ENCODE assay signal across 11 cellular contexts in genomic region chr2:239398536-239398935, GRCh38. TPM values are rescaled to one million over a fixed set of nuclear protein-coding genes. Genes with fewer than 3 reads are reported as not detected.
DNase-seq lines count a peak whose midpoint lies in the region; ATAC-seq and TF ChIP-seq lines count a peak whose summit lies in the region.
"Had no signal": no experiment of that assay in that cellular context is flagged by ENCODE, and none has a peak within 500 bp of the region (broad histone marks: within the 10 kb centered on the region; RNA-seq: fewer than 3 reads in every experiment).

No MANE protein-coding gene starts in this region.

- peaks cover 5% of the 10 kb centered on the region for H3K36me3 Mint-ChIP-seq in activated CD4-positive, alpha-beta memory T cell treated with anti-CD3 and anti-CD28 coated beads for 36 hours
- no peaks in the 10 kb centered on the region for H3K36me3 Mint-ChIP-seq in mesothelial cell of epicardium

- POLR2A ChIA-PET in activated CD4-positive, alpha-beta memory T cell treated with anti-CD3 and anti-CD28 coated beads for 36 hours (lab: Charles Lee), result interaction anchor here (0.6 to 3.2 kb wide), 3 partner anchors 17 to 500 kb away, joined by 3 to 19 read pairs (median 4); no protein-coding TSS in a partner anchor

- no peaks in the 10 kb centered on the region for H3K9me3 Mint-ChIP-seq in activated CD4-positive, alpha-beta memory T cell treated with anti-CD3 and anti-CD28 coated beads for 36 hours
- H3K9me3 Mint-ChIP-seq in mesothelial cell of epicardium, result peaks cover 5% of the 10 kb centered on the region

- CTCF ChIA-PET in activated CD4-positive, alpha-beta memory T cell treated with anti-CD3 and anti-CD28 coated beads for 36 hours (lab: Charles Lee), result interaction anchor here (0.6 to 1.7 kb wide), 3 partner anchors 18 to 131 kb away, joined by 3 to 6 read pairs (median 5); no protein-coding TSS in a partner anchor

- peaks cover 39% of the 10 kb centered on the region for H3K4me1 Mint-ChIP-seq in activated CD4-positive, alpha-beta memory T cell treated with anti-CD3 and anti-CD28 coated beads for 36 hours (ENCODE audit: low read depth)
- H3K4me1 Mint-ChIP-seq in mesothelial cell of epicardium, result peaks cover 41% of the 10 kb centered on the region

- intact Hi-C loops in heart left ventricle (cut with DNase I) (loop anchor here in 8 of 10 donors (5.0 to 10.0 kb wide), 11 partner anchors 66 to 254 kb away; no protein-coding TSS in a partner anchor), heart right ventricle (cut with DNase I) (loop anchor here in 7 of 10 donors (5.0 to 10.0 kb wide), 8 partner anchors 61 to 254 kb away; no protein-coding TSS in a partner anchor), thyroid gland (cut with DNase I) (loop anchor here (10.0 kb wide), 1 partner anchor 254 kb away; no protein-coding TSS in a partner anchor)
- intact Hi-C loops in activated CD4-positive, alpha-beta memory T cell treated with anti-CD3 and anti-CD28 coated beads for 36 hours (cut with micrococcal nuclease), result loop anchor here (10.0 kb wide), 1 partner anchor 254 kb away; no protein-coding TSS in a partner anchor

- no peak for ATAC-seq in heart left ventricle
- no peak for ATAC-seq in heart right ventricle
- no peak for ATAC-seq in GM19452 (IDR thresholded peaks at IDR 0.05; ENCODE audit: unreplicated experiment)

- no peak for DNase-seq in heart left ventricle
- no peak for DNase-seq in heart right ventricle
- no peak for DNase-seq in activated CD4-positive, alpha-beta memory T cell treated with anti-CD3 and anti-CD28 coated beads for 36 hours
- DNase-seq in mesothelial cell of epicardium (ENCODE audit: low spot score in 2 of 2, unreplicated experiment in 2 of 2), result no peak
- DNase-seq in thyroid gland, result no peak
- no peak for DNase-seq in NCI-H345 treated with DMSO at 0.1 percent for 48 hours (lab: John Stamatoyannopoulos, UW; ENCODE audit: unreplicated experiment)
- DNase-seq in NCI-H1105 treated with DMSO at 0.1 percent for 48 hours (lab: John Stamatoyannopoulos, UW), result no peak
- DNase-seq: DMS153; effector CD4-positive, alpha-beta T cell had no signal

- no peak for TF ChIP-seq CTCF in heart left ventricle (IDR thresholded peaks at IDR 0.05)
- no peak for TF ChIP-seq CTCF in heart right ventricle (IDR thresholded peaks at IDR 0.05)
- no peak for TF ChIP-seq CTCF in mesothelial cell of epicardium (IDR thresholded peaks at IDR 0.05; ENCODE audit: unreplicated experiment)
- no peak for TF ChIP-seq CTCF in thyroid gland (IDR thresholded peaks at IDR 0.05)

- WGBS in heart left ventricle, 4 donors, result 65 to 73% (median 68%) methylated on average over 11 of the region's 11 CpGs
- WGBS in heart right ventricle, 2 donors, result 65 to 69% methylated on average over 11 of the region's 11 CpGs
- WGBS in thyroid gland, 2 donors, result 77 to 90% methylated on average over 11 of the region's 11 CpGs

- H3K27me3 ChIP-seq in heart left ventricle, result no peaks in the 10 kb centered on the region
- H3K27me3 ChIP-seq in heart right ventricle, result no peaks in the 10 kb centered on the region
- H3K27me3 ChIP-seq in thyroid gland, result no peaks in the 10 kb centered on the region

- peak overlapping the region; percentile 3 for H3K4me3 Mint-ChIP-seq in activated CD4-positive, alpha-beta memory T cell treated with anti-CD3 and anti-CD28 coated beads for 36 hours
- peak overlapping the region; percentile 83 for H3K4me3 Mint-ChIP-seq in mesothelial cell of epicardium

- H3K36me3 ChIP-seq in heart left ventricle, result no peaks in the 10 kb centered on the region
- no peaks in the 10 kb centered on the region for H3K36me3 ChIP-seq in heart right ventricle
- H3K36me3 ChIP-seq in thyroid gland, result no peaks in the 10 kb centered on the region
- H3K36me3 ChIP-seq: thoracic aorta had no signal

- H3K27me3 Mint-ChIP-seq in activated CD4-positive, alpha-beta memory T cell treated with anti-CD3 and anti-CD28 coated beads for 36 hours, result no peaks in the 10 kb centered on the region
- H3K27me3 Mint-ChIP-seq in mesothelial cell of epicardium (ENCODE audit: low read depth), result no peaks in the 10 kb centered on the region

- peak overlapping the region in 8 of 12 donors; percentile 4 to 100 (median 67) for H3K27ac ChIP-seq in heart left ventricle
- peak overlapping the region in 5 of 10 donors; percentile 41 to 81 (median 73) for H3K27ac ChIP-seq in heart right ventricle
- peak overlapping the region in 2 of 3 donors; percentile 85 to 96 for H3K27ac ChIP-seq in thyroid gland
- H3K27ac ChIP-seq: thoracic aorta had no signal

- H3K4me3 ChIP-seq in heart left ventricle, result peak overlapping the region in 2 of 12 donors; percentile 69 to 74
- peak overlapping the region in 1 of 10 donors; percentile 58 for H3K4me3 ChIP-seq in heart right ventricle
- H3K4me3 ChIP-seq in thyroid gland (replicated peaks in 1 of 3), result no peak overlapping the region

- TF ChIP-seq POLR2A in heart left ventricle (IDR thresholded peaks at IDR 0.05), result no peak
- TF ChIP-seq POLR2A in thyroid gland (IDR thresholded peaks at IDR 0.05), result no peak

- peaks cover 3 to 68% (median 41%) of the 10 kb centered on the region in 12 donors for H3K4me1 ChIP-seq in heart left ventricle
- H3K4me1 ChIP-seq in heart right ventricle, result peaks cover 2 to 67% (median 42%) of the 10 kb centered on the region in 9 donors
- H3K4me1 ChIP-seq in thyroid gland, result peaks cover 48 to 59% of the 10 kb centered on the region in 2 donors

- no peaks in the 10 kb centered on the region for H3K9me3 ChIP-seq in heart left ventricle
- H3K9me3 ChIP-seq in heart right ventricle, result no peaks in the 10 kb centered on the region
- no peaks in the 10 kb centered on the region for H3K9me3 ChIP-seq in thyroid gland
- H3K9me3 ChIP-seq: thoracic aorta had no signal

- H3K27ac Mint-ChIP-seq in activated CD4-positive, alpha-beta memory T cell treated with anti-CD3 and anti-CD28 coated beads for 36 hours, result no peak overlapping the region
- peak overlapping the region; percentile 95 for H3K27ac Mint-ChIP-seq in mesothelial cell of epicardium

RNA-seq across cellular contexts. Expression of gene HDAC4, which starts 2.3 kb away (rescaled TPM):
- total RNA-seq in heart left ventricle (10 to 100 TPM; 16.7 to 37.6 (median 27.7) TPM), heart right ventricle (10 to 100 TPM; 18.8 to 40.0 (median 27.2) TPM), mesothelial cell of epicardium (45.8 to 59.2 TPM (median 48.9 TPM) in 3 replicates), thyroid gland (10 to 100 TPM; 12.9 to 91.6 (median 39.8) TPM)
- polyA plus RNA-seq in heart left ventricle (10 to 100 TPM; 13.9 to 15.2 TPM), heart right ventricle (10 to 100 TPM in 1 of 2 donors, 1 to 10 TPM in 1; 3.7 to 14.9 TPM)
- total RNA-seq in activated CD4-positive, alpha-beta memory T cell treated with anti-CD3 and anti-CD28 coated beads for 36 hours, result 10 to 100 TPM; 30.0 to 35.8 TPM
